Comparison of ENCODE assay signal across 2 cellular contexts in the genomic region with DNA sequence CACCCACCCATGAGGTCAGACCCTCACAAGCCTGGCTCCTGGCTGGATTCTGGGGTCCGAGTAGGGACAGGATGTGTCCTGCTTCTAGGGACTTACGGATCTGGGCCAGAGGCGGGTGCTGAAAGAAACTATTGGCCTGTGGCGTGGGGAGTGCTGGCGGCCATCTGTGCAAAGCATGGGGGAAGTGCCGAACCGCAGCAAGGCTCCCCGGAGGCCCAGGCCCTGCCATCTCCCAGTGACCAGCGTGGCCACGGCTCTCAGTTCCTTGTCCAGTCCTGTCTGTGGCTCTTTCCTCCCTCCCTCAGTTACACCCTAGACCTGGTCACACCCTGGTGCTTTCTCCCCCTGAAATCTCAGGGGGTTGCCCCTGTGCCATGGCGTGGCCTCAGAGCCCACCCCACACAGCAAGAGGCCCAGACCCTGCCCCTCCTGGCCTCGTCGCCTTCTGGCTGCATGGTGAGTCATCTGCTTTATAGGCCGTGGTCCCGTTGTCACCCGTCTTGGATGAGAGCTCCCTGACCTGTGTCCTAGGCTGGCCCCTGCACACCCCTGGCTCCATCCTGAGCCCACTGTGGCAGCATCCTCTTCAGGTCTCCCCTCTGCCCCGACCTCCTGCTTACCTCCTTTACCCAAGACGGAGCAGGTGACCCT.
TF ChIP-seq lines count a peak whose summit lies in the region.

No MANE protein-coding gene starts in this region.

TF ChIP-seq in GM23338, 12 proteins besides CTCF, POLR2A, EP300 and RAD21:
- TF ChIP-seq, protein P1, sequence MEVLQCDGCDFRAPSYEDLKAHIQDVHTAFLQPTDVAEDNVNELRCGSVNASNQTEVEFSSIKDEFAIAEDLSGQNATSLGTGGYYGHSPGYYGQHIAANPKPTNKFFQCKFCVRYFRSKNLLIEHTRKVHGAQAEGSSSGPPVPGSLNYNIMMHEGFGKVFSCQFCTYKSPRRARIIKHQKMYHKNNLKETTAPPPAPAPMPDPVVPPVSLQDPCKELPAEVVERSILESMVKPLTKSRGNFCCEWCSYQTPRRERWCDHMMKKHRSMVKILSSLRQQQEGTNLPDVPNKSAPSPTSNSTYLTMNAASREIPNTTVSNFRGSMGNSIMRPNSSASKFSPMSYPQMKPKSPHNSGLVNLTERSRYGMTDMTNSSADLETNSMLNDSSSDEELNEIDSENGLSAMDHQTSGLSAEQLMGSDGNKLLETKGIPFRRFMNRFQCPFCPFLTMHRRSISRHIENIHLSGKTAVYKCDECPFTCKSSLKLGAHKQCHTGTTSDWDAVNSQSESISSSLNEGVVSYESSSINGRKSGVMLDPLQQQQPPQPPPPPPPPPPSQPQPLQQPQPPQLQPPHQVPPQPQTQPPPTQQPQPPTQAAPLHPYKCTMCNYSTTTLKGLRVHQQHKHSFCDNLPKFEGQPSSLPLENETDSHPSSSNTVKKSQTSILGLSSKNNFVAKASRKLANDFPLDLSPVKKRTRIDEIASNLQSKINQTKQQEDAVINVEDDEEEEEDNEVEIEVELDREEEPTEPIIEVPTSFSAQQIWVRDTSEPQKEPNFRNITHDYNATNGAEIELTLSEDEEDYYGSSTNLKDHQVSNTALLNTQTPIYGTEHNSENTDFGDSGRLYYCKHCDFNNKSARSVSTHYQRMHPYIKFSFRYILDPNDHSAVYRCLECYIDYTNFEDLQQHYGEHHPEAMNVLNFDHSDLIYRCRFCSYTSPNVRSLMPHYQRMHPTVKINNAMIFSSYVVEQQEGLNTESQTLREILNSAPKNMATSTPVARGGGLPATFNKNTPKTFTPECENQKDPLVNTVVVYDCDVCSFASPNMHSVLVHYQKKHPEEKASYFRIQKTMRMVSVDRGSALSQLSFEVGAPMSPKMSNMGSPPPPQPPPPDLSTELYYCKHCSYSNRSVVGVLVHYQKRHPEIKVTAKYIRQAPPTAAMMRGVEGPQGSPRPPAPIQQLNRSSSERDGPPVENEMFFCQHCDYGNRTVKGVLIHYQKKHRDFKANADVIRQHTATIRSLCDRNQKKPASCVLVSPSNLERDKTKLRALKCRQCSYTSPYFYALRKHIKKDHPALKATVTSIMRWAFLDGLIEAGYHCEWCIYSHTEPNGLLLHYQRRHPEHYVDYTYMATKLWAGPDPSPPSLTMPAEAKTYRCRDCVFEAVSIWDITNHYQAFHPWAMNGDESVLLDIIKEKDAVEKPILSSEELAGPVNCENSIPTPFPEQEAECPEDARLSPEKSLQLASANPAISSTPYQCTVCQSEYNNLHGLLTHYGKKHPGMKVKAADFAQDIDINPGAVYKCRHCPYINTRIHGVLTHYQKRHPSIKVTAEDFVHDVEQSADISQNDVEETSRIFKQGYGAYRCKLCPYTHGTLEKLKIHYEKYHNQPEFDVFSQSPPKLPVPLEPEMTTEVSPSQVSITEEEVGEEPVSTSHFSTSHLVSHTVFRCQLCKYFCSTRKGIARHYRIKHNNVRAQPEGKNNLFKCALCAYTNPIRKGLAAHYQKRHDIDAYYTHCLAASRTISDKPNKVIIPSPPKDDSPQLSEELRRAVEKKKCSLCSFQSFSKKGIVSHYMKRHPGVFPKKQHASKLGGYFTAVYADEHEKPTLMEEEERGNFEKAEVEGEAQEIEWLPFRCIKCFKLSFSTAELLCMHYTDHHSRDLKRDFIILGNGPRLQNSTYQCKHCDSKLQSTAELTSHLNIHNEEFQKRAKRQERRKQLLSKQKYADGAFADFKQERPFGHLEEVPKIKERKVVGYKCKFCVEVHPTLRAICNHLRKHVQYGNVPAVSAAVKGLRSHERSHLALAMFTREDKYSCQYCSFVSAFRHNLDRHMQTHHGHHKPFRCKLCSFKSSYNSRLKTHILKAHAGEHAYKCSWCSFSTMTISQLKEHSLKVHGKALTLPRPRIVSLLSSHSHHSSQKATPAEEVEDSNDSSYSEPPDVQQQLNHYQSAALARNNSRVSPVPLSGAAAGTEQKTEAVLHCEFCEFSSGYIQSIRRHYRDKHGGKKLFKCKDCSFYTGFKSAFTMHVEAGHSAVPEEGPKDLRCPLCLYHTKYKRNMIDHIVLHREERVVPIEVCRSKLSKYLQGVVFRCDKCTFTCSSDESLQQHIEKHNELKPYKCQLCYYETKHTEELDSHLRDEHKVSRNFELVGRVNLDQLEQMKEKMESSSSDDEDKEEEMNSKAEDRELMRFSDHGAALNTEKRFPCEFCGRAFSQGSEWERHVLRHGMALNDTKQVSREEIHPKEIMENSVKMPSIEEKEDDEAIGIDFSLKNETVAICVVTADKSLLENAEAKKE (CRISPR knock-in tag; IDR thresholded peaks at IDR 0.05), result no peak
- TF ChIP-seq ZNF114 (CRISPR knock-in tag; IDR thresholded peaks at IDR 0.05), result no peak
- TF ChIP-seq EZH2phosphoT487 (IDR thresholded peaks at IDR 0.05; ENCODE audit: unreplicated experiment), result no peak
- no peak for TF ChIP-seq ZNF331 (CRISPR knock-in tag; IDR thresholded peaks at IDR 0.05; ENCODE audit: low read depth)
- TF ChIP-seq POLR2AphosphoS5 (IDR thresholded peaks at IDR 0.05; ENCODE audit: low read depth), result no peak
- no peak for TF ChIP-seq JUNB (IDR thresholded peaks at IDR 0.05; ENCODE audit: unreplicated experiment)
- TF ChIP-seq STAT1 (IDR thresholded peaks at IDR 0.05; ENCODE audit: unreplicated experiment), result no peak
- TF ChIP-seq, protein P2, sequence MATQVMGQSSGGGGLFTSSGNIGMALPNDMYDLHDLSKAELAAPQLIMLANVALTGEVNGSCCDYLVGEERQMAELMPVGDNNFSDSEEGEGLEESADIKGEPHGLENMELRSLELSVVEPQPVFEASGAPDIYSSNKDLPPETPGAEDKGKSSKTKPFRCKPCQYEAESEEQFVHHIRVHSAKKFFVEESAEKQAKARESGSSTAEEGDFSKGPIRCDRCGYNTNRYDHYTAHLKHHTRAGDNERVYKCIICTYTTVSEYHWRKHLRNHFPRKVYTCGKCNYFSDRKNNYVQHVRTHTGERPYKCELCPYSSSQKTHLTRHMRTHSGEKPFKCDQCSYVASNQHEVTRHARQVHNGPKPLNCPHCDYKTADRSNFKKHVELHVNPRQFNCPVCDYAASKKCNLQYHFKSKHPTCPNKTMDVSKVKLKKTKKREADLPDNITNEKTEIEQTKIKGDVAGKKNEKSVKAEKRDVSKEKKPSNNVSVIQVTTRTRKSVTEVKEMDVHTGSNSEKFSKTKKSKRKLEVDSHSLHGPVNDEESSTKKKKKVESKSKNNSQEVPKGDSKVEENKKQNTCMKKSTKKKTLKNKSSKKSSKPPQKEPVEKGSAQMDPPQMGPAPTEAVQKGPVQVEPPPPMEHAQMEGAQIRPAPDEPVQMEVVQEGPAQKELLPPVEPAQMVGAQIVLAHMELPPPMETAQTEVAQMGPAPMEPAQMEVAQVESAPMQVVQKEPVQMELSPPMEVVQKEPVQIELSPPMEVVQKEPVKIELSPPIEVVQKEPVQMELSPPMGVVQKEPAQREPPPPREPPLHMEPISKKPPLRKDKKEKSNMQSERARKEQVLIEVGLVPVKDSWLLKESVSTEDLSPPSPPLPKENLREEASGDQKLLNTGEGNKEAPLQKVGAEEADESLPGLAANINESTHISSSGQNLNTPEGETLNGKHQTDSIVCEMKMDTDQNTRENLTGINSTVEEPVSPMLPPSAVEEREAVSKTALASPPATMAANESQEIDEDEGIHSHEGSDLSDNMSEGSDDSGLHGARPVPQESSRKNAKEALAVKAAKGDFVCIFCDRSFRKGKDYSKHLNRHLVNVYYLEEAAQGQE (IDR thresholded peaks at IDR 0.05; ENCODE audit: unreplicated experiment), result no peak
- TF ChIP-seq NANOG (IDR thresholded peaks at IDR 0.05; ENCODE audit: borderline replicate concordance), result no peak
- no peak for TF ChIP-seq EZH2 (IDR thresholded peaks at IDR 0.05; ENCODE audit: low read depth, unreplicated experiment)
TF ChIP-seq in GM23338: peak in this region for 0.

TF ChIP-seq in GM12878, 131 proteins besides CTCF, POLR2A, EP300 and RAD21:
- 0 out of 2 replicates have a peak, but pooled peaks have one; percentile 21 for TF ChIP-seq PAX5 (IDR thresholded peaks at IDR 0.05; ENCODE audit: borderline replicate concordance, low read depth, low read length)
- TF ChIP-seq YY1 (IDR thresholded peaks at IDR 0.05; ENCODE audit: low read depth, low read length), result no peak
- peak; percentile 49 for TF ChIP-seq RUNX3 (IDR thresholded peaks at IDR 0.05; ENCODE audit: low read length)
- TF ChIP-seq SIX5 (IDR thresholded peaks at IDR 0.05; ENCODE audit: low read depth, low read length, severe bottlenecking), result no peak
- TF ChIP-seq IKZF1 (conservative IDR thresholded peaks at IDR 0.05), result 0 out of 2 replicates have a peak, but pooled peaks have one; percentile 14
- no peak for TF ChIP-seq POU2F2 (IDR thresholded peaks at IDR 0.05; ENCODE audit: borderline replicate concordance, low read depth, low read length)
- TF ChIP-seq SMARCA5 (IDR thresholded peaks at IDR 0.05), result no peak
- TF ChIP-seq NR2F1 (conservative IDR thresholded peaks at IDR 0.05), result no peak
- no peak for TF ChIP-seq CHD1 (IDR thresholded peaks at IDR 0.05; ENCODE audit: low read depth, low read length)
- no peak for TF ChIP-seq CEBPB (IDR thresholded peaks at IDR 0.05; ENCODE audit: borderline replicate concordance in 1 of 2, low read depth in 2 of 2, low read length in 2 of 2)
- TF ChIP-seq SPI1 (IDR thresholded peaks at IDR 0.05; ENCODE audit: borderline replicate concordance, insufficient read depth, low read depth, low read length), result peak; percentile 29; the same call in 1 of the 2 replicates
- TF ChIP-seq GATAD2B (conservative IDR thresholded peaks at IDR 0.05; ENCODE audit: low read depth), result 0 out of 2 replicates have a peak, but pooled peaks have one; percentile 22
- no peak for TF ChIP-seq SREBF2 (IDR thresholded peaks at IDR 0.05; ENCODE audit: low read length)
- no peak for TF ChIP-seq BACH1 (IDR thresholded peaks at IDR 0.05; ENCODE audit: borderline replicate concordance)
- TF ChIP-seq NR2C1 (IDR thresholded peaks at IDR 0.05), result no peak
- TF ChIP-seq, protein P3, sequence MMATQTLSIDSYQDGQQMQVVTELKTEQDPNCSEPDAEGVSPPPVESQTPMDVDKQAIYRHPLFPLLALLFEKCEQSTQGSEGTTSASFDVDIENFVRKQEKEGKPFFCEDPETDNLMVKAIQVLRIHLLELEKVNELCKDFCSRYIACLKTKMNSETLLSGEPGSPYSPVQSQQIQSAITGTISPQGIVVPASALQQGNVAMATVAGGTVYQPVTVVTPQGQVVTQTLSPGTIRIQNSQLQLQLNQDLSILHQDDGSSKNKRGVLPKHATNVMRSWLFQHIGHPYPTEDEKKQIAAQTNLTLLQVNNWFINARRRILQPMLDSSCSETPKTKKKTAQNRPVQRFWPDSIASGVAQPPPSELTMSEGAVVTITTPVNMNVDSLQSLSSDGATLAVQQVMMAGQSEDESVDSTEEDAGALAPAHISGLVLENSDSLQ (IDR thresholded peaks at IDR 0.05), result no peak
- no peak for TF ChIP-seq SUPT20H (IDR thresholded peaks at IDR 0.05; ENCODE audit: borderline replicate concordance, control insufficient read depth, low read depth, low read length)
- no peak for TF ChIP-seq ZSCAN29 (IDR thresholded peaks at IDR 0.05)
TF ChIP-seq in GM12878: peak in this region for 5.
